ENCODE assay signal across 29 cellular contexts in genomic region chr2:67771380-67771779, GRCh38.
"Had no signal": no experiment of that assay in that cellular context is flagged by ENCODE, and none has a peak within 500 bp of the region (broad histone marks: within the 10 kb centered on the region; RNA-seq: fewer than 3 reads in every experiment).

No MANE protein-coding gene starts in this region.

- H3K9me3 Mint-ChIP-seq: dendritic cell treated with granulocyte-macrophage colony-stimulating factor and Interleukin-4, amounts not matched to agents 40 ng/mL and 50 ng/mL, for 4 days; endodermal cell had no signal

- H3K4me3 ChIP-seq: colonic mucosa, coronary artery, dorsolateral prefrontal cortex, esophagus muscularis mucosa, esophagus squamous epithelium, gastrocnemius medialis, gastroesophageal sphincter, heart left ventricle, heart right ventricle had no signal

- ATAC-seq: effector memory CD8-positive, alpha-beta T cell; esophagus mucosa; foreskin keratinocyte; gastrocnemius medialis; gastroesophageal sphincter; heart left ventricle; heart right ventricle had no signal

- FAIRE-seq: colon, endometrium, endothelial cell of umbilical vein, frontal cortex had no signal

- H3K27ac ChIP-seq: colonic mucosa, coronary artery, dorsolateral prefrontal cortex, epithelial cell of prostate, esophagus muscularis mucosa, foreskin keratinocyte, gastrocnemius medialis, gastroesophageal sphincter, heart left ventricle, heart right ventricle had no signal

- H3K27ac Mint-ChIP-seq: dendritic cell treated with granulocyte-macrophage colony-stimulating factor and Interleukin-4, amounts not matched to agents 40 ng/mL and 50 ng/mL, for 4 days; effector memory CD8-positive, alpha-beta T cell; endodermal cell had no signal

- H3K4me3 Mint-ChIP-seq: dendritic cell treated with granulocyte-macrophage colony-stimulating factor and Interleukin-4, amounts not matched to agents 40 ng/mL and 50 ng/mL, for 4 days; effector memory CD8-positive, alpha-beta T cell; endodermal cell had no signal

- H3K27me3 Mint-ChIP-seq: dendritic cell treated with granulocyte-macrophage colony-stimulating factor and Interleukin-4, amounts not matched to agents 40 ng/mL and 50 ng/mL, for 4 days had no signal

- H3K4me1 Mint-ChIP-seq: endodermal cell had no signal

- H3K4me1 ChIP-seq: colonic mucosa, esophagus muscularis mucosa, foreskin keratinocyte, gastrocnemius medialis, gastroesophageal sphincter, heart left ventricle, heart right ventricle had no signal

- DNase-seq: colonic mucosa; cortex of kidney; dermis blood vessel endothelial cell; dorsolateral prefrontal cortex; effector CD4-positive, alpha-beta T cell; effector CD8-positive, alpha-beta T cell; effector memory CD4-positive, alpha-beta T cell; effector memory CD8-positive, alpha-beta T cell; endodermal cell; erythroblast; esophagus squamous epithelium; foreskin fibroblast; foreskin keratinocyte; foreskin melanocyte; gastrocnemius medialis; glutamatergic neuron; head of caudate nucleus; heart left ventricle; heart right ventricle had no signal

- H3K27me3 ChIP-seq: colonic mucosa, esophagus muscularis mucosa, esophagus squamous epithelium, foreskin keratinocyte, gastrocnemius medialis, gastroesophageal sphincter, heart left ventricle, heart right ventricle had no signal

- H3K36me3 ChIP-seq: colonic mucosa, esophagus muscularis mucosa, esophagus squamous epithelium, gastrocnemius medialis, gastroesophageal sphincter, heart left ventricle, heart right ventricle had no signal

- H3K9me3 ChIP-seq: colonic mucosa, esophagus muscularis mucosa, esophagus squamous epithelium, gastrocnemius medialis, gastroesophageal sphincter, heart left ventricle, heart right ventricle had no signal
